ENCODE assay signal across 1 cellular context in the genomic region with DNA sequence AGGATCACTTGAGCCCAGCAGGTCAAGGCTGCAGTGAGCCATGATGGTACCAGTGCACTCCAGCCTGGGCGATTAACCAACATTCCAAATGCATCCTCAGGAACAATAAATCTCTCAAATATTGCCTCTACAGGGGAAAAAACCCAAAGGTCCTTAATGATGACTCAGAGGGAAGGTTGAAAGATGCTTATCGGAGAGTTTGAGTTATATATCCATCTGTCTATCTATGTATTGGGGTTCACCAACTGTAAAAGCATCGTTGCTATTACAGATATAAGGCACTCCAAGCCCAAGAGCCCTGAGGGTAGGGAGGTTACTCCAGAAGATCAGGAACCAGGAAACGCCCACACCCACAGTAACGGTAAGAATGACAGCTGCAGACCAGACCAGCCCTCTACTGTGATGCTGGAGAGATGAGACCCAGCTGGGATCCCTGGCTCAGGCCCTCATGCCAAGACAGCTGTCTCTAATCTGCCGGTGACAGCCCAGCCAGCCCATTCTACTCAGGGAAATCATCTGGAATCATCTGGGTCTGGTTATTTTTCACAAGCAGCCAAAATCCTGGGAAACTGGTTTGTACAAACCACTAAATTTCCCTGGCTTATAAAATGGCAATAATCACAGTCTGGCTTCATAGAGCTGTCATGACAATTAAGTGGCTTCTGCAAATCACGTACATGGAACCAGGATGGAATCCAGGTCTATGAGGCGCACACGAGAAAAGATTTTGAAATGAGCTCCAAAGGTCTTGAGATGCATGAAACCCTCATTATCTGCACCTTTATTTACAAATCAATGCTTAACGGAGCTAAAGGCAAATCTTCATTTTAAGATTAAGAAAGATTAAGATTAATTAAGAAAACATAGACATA.
TF ChIP-seq lines count a peak whose summit lies in the region.

No MANE protein-coding gene starts in this region.

TF ChIP-seq in IMR-90, 13 proteins besides CTCF, POLR2A, EP300 and RAD21:
- TF ChIP-seq, protein P1, sequence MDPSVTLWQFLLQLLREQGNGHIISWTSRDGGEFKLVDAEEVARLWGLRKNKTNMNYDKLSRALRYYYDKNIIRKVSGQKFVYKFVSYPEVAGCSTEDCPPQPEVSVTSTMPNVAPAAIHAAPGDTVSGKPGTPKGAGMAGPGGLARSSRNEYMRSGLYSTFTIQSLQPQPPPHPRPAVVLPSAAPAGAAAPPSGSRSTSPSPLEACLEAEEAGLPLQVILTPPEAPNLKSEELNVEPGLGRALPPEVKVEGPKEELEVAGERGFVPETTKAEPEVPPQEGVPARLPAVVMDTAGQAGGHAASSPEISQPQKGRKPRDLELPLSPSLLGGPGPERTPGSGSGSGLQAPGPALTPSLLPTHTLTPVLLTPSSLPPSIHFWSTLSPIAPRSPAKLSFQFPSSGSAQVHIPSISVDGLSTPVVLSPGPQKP (IDR thresholded peaks at IDR 0.05; ENCODE audit: borderline replicate concordance, low read depth, low read length), result no peak
- TF ChIP-seq RCOR1 (IDR thresholded peaks at IDR 0.05; ENCODE audit: insufficient replicate concordance, low read length), result no peak
- TF ChIP-seq USF2 (IDR thresholded peaks at IDR 0.05; ENCODE audit: low read depth, low read length), result no peak
- TF ChIP-seq CEBPB (IDR thresholded peaks at IDR 0.05; ENCODE audit: low read depth, low read length), result no peak
- no peak for TF ChIP-seq RFX5 (IDR thresholded peaks at IDR 0.05; ENCODE audit: low read depth, low read length)
- no peak for TF ChIP-seq MXI1 (IDR thresholded peaks at IDR 0.05; ENCODE audit: borderline replicate concordance, low read depth, low read length)
- no peak for TF ChIP-seq MAFK (IDR thresholded peaks at IDR 0.05; ENCODE audit: low read depth, low read length)
- no peak for TF ChIP-seq NFE2L2 (IDR thresholded peaks at IDR 0.05; ENCODE audit: low read depth, low read length)
- no peak for TF ChIP-seq FOS (IDR thresholded peaks at IDR 0.05; ENCODE audit: low read depth, low read length)
- TF ChIP-seq CHD1 (IDR thresholded peaks at IDR 0.05; ENCODE audit: low read depth, low read length), result no peak
- TF ChIP-seq SMC3 (IDR thresholded peaks at IDR 0.05; ENCODE audit: low read depth, low read length), result no peak
- no peak for TF ChIP-seq MAZ (IDR thresholded peaks at IDR 0.05; ENCODE audit: borderline replicate concordance, low read depth, low read length)
- TF ChIP-seq BHLHE40 (IDR thresholded peaks at IDR 0.05; ENCODE audit: low read depth, low read length), result no peak
